Comparison of ENCODE assay signal across 8 cellular contexts in genomic region chr22:46355996-46356471, GRCh38.
"Had no signal": no experiment of that assay in that cellular context is flagged by ENCODE, and none has a peak within 500 bp of the region (broad histone marks: within the 10 kb centered on the region; RNA-seq: fewer than 3 reads in every experiment).

No MANE protein-coding gene starts in this region.

- H3K4me1 ChIP-seq: neural progenitor cell, tibial nerve had no signal

- H3K27ac Mint-ChIP-seq: activated CD8-positive, alpha-beta memory T cell treated with anti-CD3 and anti-CD28 coated beads, Interleukin-2, amount 10 ng/mL, durations not matched to agents 7 days and 5 days; activated T-cell treated with anti-CD3 and anti-CD28 coated beads, Interleukin-2, amount 50 U/mL, for 24 hours; neural progenitor cell had no signal

- FAIRE-seq: pancreas, small intestine, TTC549 had no signal

- H2AFZ ChIP-seq: neural progenitor cell had no signal

- H3K9me3 ChIP-seq: pancreas had no signal

- H3K9ac ChIP-seq: neural progenitor cell had no signal

- H3K4me3 ChIP-seq: neural progenitor cell, pancreas, tibial nerve had no signal

- H3K4me2 ChIP-seq: neural progenitor cell had no signal

- H3K4me3 Mint-ChIP-seq: activated CD8-positive, alpha-beta memory T cell treated with anti-CD3 and anti-CD28 coated beads, Interleukin-2, amount 10 ng/mL, durations not matched to agents 7 days and 5 days; activated T-cell treated with anti-CD3 and anti-CD28 coated beads, Interleukin-2, amount 50 U/mL, for 24 hours; neural progenitor cell had no signal

- H3K36me3 ChIP-seq: neural progenitor cell had no signal

- H3K27ac ChIP-seq: neural progenitor cell, pancreas, tibial nerve had no signal

- H3K4me1 Mint-ChIP-seq: activated CD8-positive, alpha-beta memory T cell treated with anti-CD3 and anti-CD28 coated beads, Interleukin-2, amount 10 ng/mL, durations not matched to agents 7 days and 5 days had no signal

- H3K27me3 ChIP-seq: neural progenitor cell, pancreas, tibial nerve had no signal

- H3K27me3 Mint-ChIP-seq: activated CD8-positive, alpha-beta memory T cell treated with anti-CD3 and anti-CD28 coated beads, Interleukin-2, amount 10 ng/mL, durations not matched to agents 7 days and 5 days; activated T-cell treated with anti-CD3 and anti-CD28 coated beads, Interleukin-2, amount 50 U/mL, for 24 hours had no signal

- H3K9me3 Mint-ChIP-seq: activated naive CD4-positive, alpha-beta T cell treated with anti-CD3 and anti-CD28 coated beads, Interleukin-2, amount 50 U/mL, for 72 hours; activated T-cell treated with anti-CD3 and anti-CD28 coated beads, Interleukin-2, amount 50 U/mL, for 24 hours; neural progenitor cell had no signal

- H3K36me3 Mint-ChIP-seq: activated CD8-positive, alpha-beta memory T cell treated with anti-CD3 and anti-CD28 coated beads, Interleukin-2, amount 10 ng/mL, durations not matched to agents 7 days and 5 days had no signal
